8 cellular contexts compared by ENCODE assay signal in genomic region chr2:218291318-218291933, GRCh38. TPM values are rescaled to one million over a fixed set of nuclear protein-coding genes. Genes with fewer than 3 reads are reported as not detected.
A peak's percentile ranks its signal among the peaks of the same experiment; 100 is the strongest.
DNase-seq lines count a peak whose midpoint lies in the region; ATAC-seq, FAIRE-seq and TF ChIP-seq lines count a peak whose summit lies in the region.

No MANE protein-coding gene starts in this region.

- peak overlapping the region; percentile 79 for H3K4me3 ChIP-seq in astrocyte (ENCODE audit: insufficient read depth, low read depth, low read length)
- peak overlapping the region; percentile 74 to 96 (median 96) for H3K4me3 ChIP-seq in keratinocyte (ENCODE audit: control insufficient read depth in 2 of 3, extremely low read depth in 1 of 3, insufficient read depth in 2 of 3, low read depth in 1 of 3, low read length in 3 of 3)

- H3K27ac Mint-ChIP-seq in astrocyte (ENCODE audit: unreplicated experiment), result no peak overlapping the region

- FAIRE-seq in astrocyte (lab: Jason Lieb, UNC) (no peak), keratinocyte (lab: Jason Lieb, UNC) (no peak), HTR-8/SVneo (lab: Jason Lieb, UNC) (no peak)

- H3K27me3 Mint-ChIP-seq in astrocyte (ENCODE audit: low read depth, unreplicated experiment), result no peaks in the 10 kb centered on the region

- H3K4me3 Mint-ChIP-seq in astrocyte (ENCODE audit: unreplicated experiment), result peak overlapping the region; percentile 72

- DNase-seq in activated effector memory CD4-positive, alpha-beta T cell treated with anti-CD3 and anti-CD28 coated beads, Interleukin-2, amount 50 U/mL, for 16 hours, result peak; percentile 67
- no peak for DNase-seq in activated effector memory CD4-positive, alpha-beta T cell treated with Interleukin-2 at 50 U/mL for 16 hours
- DNase-seq in astrocyte (ENCODE audit: low read depth), result no peak
- DNase-seq in keratinocyte (ENCODE audit: low read depth, low spot score), result no peak
- DNase-seq in substantia nigra (lab: John Stamatoyannopoulos, UW), result peak in 10 of 49 donors; percentile 33 to 71 (median 56)
- DNase-seq in HTR-8/SVneo (ENCODE audit: insufficient read length, low spot score), result no peak
- no peak for DNase-seq in stimulated activated naive CD4-positive, alpha-beta T cell treated with Interleukin-2 at 50 U/mL for 16 hours (lab: John Stamatoyannopoulos, UW)

- H3K79me2 ChIP-seq in astrocyte (ENCODE audit: insufficient read depth, low read length) (peaks cover 49% of the 10 kb centered on the region), keratinocyte (ENCODE audit: control insufficient read depth, insufficient read depth, low read length) (peaks cover 47% of the 10 kb centered on the region)

- H2AFZ ChIP-seq in astrocyte (ENCODE audit: low read depth, low read length), result peak overlapping the region; percentile 86
- no peak overlapping the region for H2AFZ ChIP-seq in keratinocyte (ENCODE audit: control insufficient read depth, low read length)

- peaks cover 21% of the 10 kb centered on the region for H3K4me1 Mint-ChIP-seq in astrocyte (ENCODE audit: low read depth, unreplicated experiment)

- no peaks in the 10 kb centered on the region for H3K9me1 ChIP-seq in keratinocyte (ENCODE audit: control insufficient read depth, extremely low read depth, insufficient read depth, low read length)

- H3K36me3 Mint-ChIP-seq in astrocyte (ENCODE audit: low read depth, unreplicated experiment), result peaks cover 2% of the 10 kb centered on the region

- peak overlapping the region; percentile 87 for H3K9ac ChIP-seq in astrocyte (ENCODE audit: low read length)
- peak overlapping the region; percentile 98 for H3K9ac ChIP-seq in keratinocyte (ENCODE audit: control insufficient read depth, extremely low read depth, insufficient read depth, low read length)

- H3K36me3 ChIP-seq in astrocyte (ENCODE audit: insufficient read depth, low read length) (no peaks in the 10 kb centered on the region), keratinocyte (ENCODE audit: control insufficient read depth in 2 of 2, extremely low read depth in 1 of 2, insufficient read depth in 2 of 2, low read length in 2 of 2) (peaks cover 4 to 5% of the 10 kb centered on the region in 2 experiments)

- H3K27ac ChIP-seq in astrocyte (ENCODE audit: low read depth, low read length) (peak overlapping the region; percentile 72), keratinocyte (ENCODE audit: control insufficient read depth, insufficient read depth, low read length) (peak overlapping the region; percentile 85), substantia nigra (ENCODE audit: low read depth, low read length, poor library complexity, severe bottlenecking) (peak overlapping the region; percentile 98)

- H4K20me1 ChIP-seq in astrocyte (ENCODE audit: insufficient read depth, low read length), result peaks cover 4% of the 10 kb centered on the region
- peaks cover 3% of the 10 kb centered on the region for H4K20me1 ChIP-seq in keratinocyte (ENCODE audit: control insufficient read depth, extremely low read depth, insufficient read depth, low read length)

- ATAC-seq in GM18858 (IDR thresholded peaks at IDR 0.05; ENCODE audit: unreplicated experiment), result no peak

- dilution Hi-C loops in keratinocyte (cut with MboI; ENCODE audit: extremely low pct_ligation_motif_present, low sequenced_read_pairs), result no loop called here

- no peaks in the 10 kb centered on the region for H3K27me3 ChIP-seq in astrocyte (ENCODE audit: insufficient read depth, low read length)
- no peaks in the 10 kb centered on the region for H3K27me3 ChIP-seq in keratinocyte (ENCODE audit: control insufficient read depth, extremely low read depth, insufficient read depth, low read length)

- H3K4me2 ChIP-seq in astrocyte (ENCODE audit: low read length), result peak overlapping the region; percentile 94
- H3K4me2 ChIP-seq in keratinocyte (ENCODE audit: control insufficient read depth, extremely low read depth, insufficient read depth, low read depth, low read length), result peak overlapping the region; percentile 100

- no peaks in the 10 kb centered on the region for H3K9me3 ChIP-seq in astrocyte (ENCODE audit: insufficient read depth, low read depth, low read length)
- no peaks in the 10 kb centered on the region for H3K9me3 ChIP-seq in keratinocyte (ENCODE audit: control insufficient read depth, low read depth, low read length)

- TF ChIP-seq CTCF in astrocyte (IDR thresholded peaks at IDR 0.05; ENCODE audit: insufficient read depth, low read depth, low read length), result no peak
- TF ChIP-seq CTCF in keratinocyte (optimal IDR thresholded peaks at IDR 0.05 in 1 of 3, IDR thresholded peaks at IDR 0.05 in 1 of 3, conservative IDR thresholded peaks at IDR 0.05 in 1 of 3; ENCODE audit: extremely low read depth in 1 of 3, insufficient read depth in 2 of 3, low read length in 3 of 3), result no peak

- H3K9me3 Mint-ChIP-seq in astrocyte (ENCODE audit: unreplicated experiment), result no peaks in the 10 kb centered on the region

- H3K4me1 ChIP-seq in astrocyte (ENCODE audit: insufficient read depth, low read length), result peaks cover 42% of the 10 kb centered on the region
- H3K4me1 ChIP-seq in keratinocyte (ENCODE audit: control insufficient read depth, extremely low read depth, insufficient read depth, low read length), result peaks cover 74% of the 10 kb centered on the region

RNA-seq across cellular contexts. Expression of gene TMBIM1, which starts 0.9 kb away (rescaled TPM):
- total RNA-seq in astrocyte, result 34.8 and 37.2 TPM in 2 replicates
- 609 to 905 TPM (median 751 TPM) in 3 replicates for polyA plus RNA-seq in keratinocyte
- 191 TPM for polyA plus RNA-seq in keratinocyte (2011; ENCODE audit: low read depth)
- 813 and 945 TPM in 2 replicates for polyA plus RNA-seq in keratinocyte (2011; cell fraction: cytosol; rRNA removed)
- 1,406 and 1,501 TPM in 2 replicates for polyA plus RNA-seq in keratinocyte (2011; cell fraction: nucleus; rRNA removed)
- 664 and 1,481 TPM in 2 replicates for polyA plus RNA-seq in keratinocyte (2012; ENCODE audit: low replicate concordance)
- 637 to 1,645 TPM (median 916 TPM) in 3 replicates for polyA minus RNA-seq in keratinocyte
- polyA minus RNA-seq in keratinocyte (2011; cell fraction: cytosol; rRNA and poly(A)+ RNA removed), result 623 TPM
- polyA minus RNA-seq in keratinocyte (2011; cell fraction: nucleus; rRNA and poly(A)+ RNA removed), result 527 and 748 TPM in 2 replicates

RNA-seq across cellular contexts. Expression of gene PNKD, which starts 21.1 kb away (rescaled TPM):
- 40.9 and 43.3 TPM in 2 replicates for total RNA-seq in astrocyte
- 21.8 to 36.2 TPM (median 22.8 TPM) in 3 replicates for polyA plus RNA-seq in keratinocyte
- polyA plus RNA-seq in keratinocyte (2011; ENCODE audit: low read depth), result 10.8 TPM
- 20.8 and 30.2 TPM in 2 replicates for polyA plus RNA-seq in keratinocyte (2011; cell fraction: cytosol; rRNA removed)
- 21.9 and 23.9 TPM in 2 replicates for polyA plus RNA-seq in keratinocyte (2011; cell fraction: nucleus; rRNA removed)
- 29.2 and 36.6 TPM in 2 replicates for polyA plus RNA-seq in keratinocyte (2012; ENCODE audit: low replicate concordance)
- polyA minus RNA-seq in keratinocyte, result 6.2 to 31.2 TPM (median 9.2 TPM) in 3 replicates
- 13.4 TPM for polyA minus RNA-seq in keratinocyte (2011; cell fraction: cytosol; rRNA and poly(A)+ RNA removed)
- 5.5 and 7.0 TPM in 2 replicates for polyA minus RNA-seq in keratinocyte (2011; cell fraction: nucleus; rRNA and poly(A)+ RNA removed)

RNA-seq across cellular contexts. Expression of gene AAMP, which starts 21.5 kb away (rescaled TPM):
- 78.8 and 87.3 TPM in 2 replicates for total RNA-seq in astrocyte
- polyA plus RNA-seq in keratinocyte, result 76.3 to 94.3 TPM (median 78.4 TPM) in 3 replicates
- 115 TPM for polyA plus RNA-seq in keratinocyte (2011; ENCODE audit: low read depth)
- 46.1 and 129 TPM in 2 replicates for polyA plus RNA-seq in keratinocyte (2011; cell fraction: cytosol; rRNA removed)
- 108 and 122 TPM in 2 replicates for polyA plus RNA-seq in keratinocyte (2011; cell fraction: nucleus; rRNA removed)
- polyA plus RNA-seq in keratinocyte (2012; ENCODE audit: low replicate concordance), result 113 and 114 TPM in 2 replicates
- polyA minus RNA-seq in keratinocyte, result 54.2 to 86.2 TPM (median 64.0 TPM) in 3 replicates
- polyA minus RNA-seq in keratinocyte (2011; cell fraction: cytosol; rRNA and poly(A)+ RNA removed), result 100 TPM
- polyA minus RNA-seq in keratinocyte (2011; cell fraction: nucleus; rRNA and poly(A)+ RNA removed), result 44.9 and 45.3 TPM in 2 replicates

RNA-seq across cellular contexts. Expression of gene GPBAR1, which starts 30.6 kb away (rescaled TPM):
- total RNA-seq in astrocyte, result 0.55 and 0.70 TPM in 2 replicates
- polyA plus RNA-seq in keratinocyte, result 0.10 to 0.18 TPM (median 0.12 TPM) in 3 replicates
- not detected for polyA plus RNA-seq in keratinocyte (2011; ENCODE audit: low read depth)
- 0.05 TPM in 1 of 2 replicates, not detected in the other for polyA plus RNA-seq in keratinocyte (2011; cell fraction: cytosol; rRNA removed)
- 0.57 and 1.0 TPM in 2 replicates for polyA plus RNA-seq in keratinocyte (2011; cell fraction: nucleus; rRNA removed)
- 0.08 and 0.59 TPM in 2 replicates for polyA plus RNA-seq in keratinocyte (2012; ENCODE audit: low replicate concordance)
- 0.42 to 0.92 TPM in 2 of 3 replicates, not detected in the other for polyA minus RNA-seq in keratinocyte
- not detected for polyA minus RNA-seq in keratinocyte (2011; cell fraction: cytosol; rRNA and poly(A)+ RNA removed)
- polyA minus RNA-seq in keratinocyte (2011; cell fraction: nucleus; rRNA and poly(A)+ RNA removed), result 1.3 and 1.8 TPM in 2 replicates
